Comparison of ENCODE assay signal across 17 cellular contexts in the genomic region with DNA sequence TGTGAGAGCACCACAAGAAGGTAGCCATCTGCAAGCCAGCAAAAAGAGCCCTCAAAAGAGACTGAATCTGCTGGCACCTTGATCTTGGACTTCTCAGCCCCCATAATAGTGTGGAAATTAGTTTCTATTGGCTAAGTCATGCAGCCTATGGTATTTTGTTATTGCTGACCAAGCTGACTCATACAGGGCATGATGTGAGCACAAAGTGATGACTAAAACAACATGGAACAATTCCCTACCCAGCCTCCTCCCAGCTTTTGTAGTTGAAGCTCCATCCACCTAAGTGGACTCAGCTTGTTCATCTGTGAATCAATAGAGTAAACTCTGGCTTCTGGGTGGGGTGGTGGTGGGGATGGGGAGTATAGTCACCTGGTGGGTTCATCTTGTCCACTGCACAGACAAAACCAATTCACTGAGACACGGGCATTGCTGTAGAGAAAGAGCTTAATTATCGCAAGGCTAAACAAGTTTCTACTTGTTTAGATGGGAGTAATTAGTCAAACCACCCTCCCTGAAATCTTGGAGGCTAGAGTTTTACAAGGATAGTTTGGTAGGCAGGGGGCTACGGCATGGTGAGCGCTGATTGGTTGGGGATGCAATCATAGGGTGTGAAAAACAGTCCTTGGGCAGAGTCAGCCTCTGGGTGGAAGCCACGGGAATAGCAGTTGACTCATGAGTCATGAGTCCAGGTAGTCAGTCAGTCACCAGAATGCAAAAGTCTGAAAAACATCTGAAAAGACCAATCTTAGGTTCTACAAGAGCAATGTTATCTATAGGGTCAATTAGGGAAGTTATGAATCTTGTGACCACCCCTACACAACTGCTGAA.
DNase-seq lines count a peak whose midpoint lies in the region; ATAC-seq and TF ChIP-seq lines count a peak whose summit lies in the region.
"Had no signal": no experiment of that assay in that cellular context is flagged by ENCODE, and none has a peak within 500 bp of the region (broad histone marks: within the 10 kb centered on the region; RNA-seq: fewer than 3 reads in every experiment).

No MANE protein-coding gene starts in this region.

- H3K27me3 Mint-ChIP-seq in activated T-cell treated with anti-CD3 and anti-CD28 coated beads, Interleukin-2, amount 50 U/mL, for 4 hours (ENCODE audit: low read depth): peaks cover 3% of the 10 kb centered on the region
- no peaks in the 10 kb centered on the region for H3K27me3 Mint-ChIP-seq in endothelial cell (ENCODE audit: unreplicated experiment)

- intact Hi-C loops in psoas muscle (cut with DNase I): no loop called here

- no peak for TF ChIP-seq CTCF in epithelial cell of esophagus (IDR thresholded peaks at IDR 0.05; ENCODE audit: insufficient read depth, low read depth, low read length, missing control alignments)
- no peak for TF ChIP-seq CTCF in psoas muscle (IDR thresholded peaks at IDR 0.05)
- TF ChIP-seq CTCF in endothelial cell (IDR thresholded peaks at IDR 0.05; ENCODE audit: unreplicated experiment): no peak

- ATAC-seq in psoas muscle (peak; percentile 67 to 92 (median 88)), HG03520 (IDR thresholded peaks at IDR 0.05; ENCODE audit: unreplicated experiment) (no peak)
- ATAC-seq in activated T-cell treated with anti-CD3 and anti-CD28 coated beads, Interleukin-2, amount 50 U/mL, for 4 hours: no peak
- ATAC-seq: activated CD4-positive, alpha-beta T cell treated with anti-CD3 and anti-CD28 coated beads for 36 hours; CD8-positive, alpha-beta T cell had no signal

- no peaks in the 10 kb centered on the region for H3K9me3 Mint-ChIP-seq in activated T-cell treated with anti-CD3 and anti-CD28 coated beads, Interleukin-2, amount 50 U/mL, for 4 hours
- no peaks in the 10 kb centered on the region for H3K9me3 Mint-ChIP-seq in endothelial cell (ENCODE audit: unreplicated experiment)
- H3K9me3 Mint-ChIP-seq: activated naive CD8-positive, alpha-beta T cell treated with anti-CD3 and anti-CD28 coated beads for 36 hours; CD8-positive, alpha-beta T cell; T-helper 1 cell treated with Interleukin-12 subunit alpha and Interleukin-12 subunit beta and Interleukin-4 antibody, amounts not matched to agents 30 μg/mL and 1 μg/mL, for 36 hours had no signal

- DNase-seq in GM04504 (ENCODE audit: low read depth) (peak; percentile 10), NCI-H446 treated with DMSO at 0.1 percent for 48 hours (lab: John Stamatoyannopoulos, UW) (peak; percentile 98), epithelial cell of esophagus (ENCODE audit: low read depth) (peak; percentile 84), psoas muscle (no peak), endothelial cell (ENCODE audit: low spot score) (no peak), substantia nigra (lab: John Stamatoyannopoulos, UW) (no peak)
- DNase-seq in activated T-cell treated with anti-CD3 and anti-CD28 coated beads, Interleukin-2, amount 50 U/mL, for 4 hours: no peak
- DNase-seq: activated CD4-positive, alpha-beta T cell treated with anti-CD3 and anti-CD28 coated beads for 36 hours; activated naive CD8-positive, alpha-beta T cell treated with anti-CD3 and anti-CD28 coated beads for 36 hours; CD8-positive, alpha-beta T cell; GDM1; stomach had no signal

- no peaks in the 10 kb centered on the region for H3K27me3 ChIP-seq in psoas muscle (ENCODE audit: insufficient read depth in 3 of 3, low read length in 2 of 3)
- H3K27me3 ChIP-seq: esophagus muscularis mucosa, stomach had no signal

- H3K4me3 ChIP-seq in epithelial cell of esophagus (ENCODE audit: low read length) (no peak overlapping the region), psoas muscle (no peak overlapping the region)
- H3K4me3 ChIP-seq: esophagus muscularis mucosa, smooth muscle cell, stomach had no signal

- H3K4me1 ChIP-seq in psoas muscle: peaks cover 8% of the 10 kb centered on the region
- H3K4me1 ChIP-seq: stomach had no signal

- H3K4me3 Mint-ChIP-seq in activated T-cell treated with anti-CD3 and anti-CD28 coated beads, Interleukin-2, amount 50 U/mL, for 4 hours: no peak overlapping the region
- no peak overlapping the region for H3K4me3 Mint-ChIP-seq in endothelial cell (ENCODE audit: unreplicated experiment)
- H3K4me3 Mint-ChIP-seq: activated CD4-positive, alpha-beta T cell treated with anti-CD3 and anti-CD28 coated beads for 36 hours; activated naive CD8-positive, alpha-beta T cell treated with anti-CD3 and anti-CD28 coated beads for 36 hours; CD8-positive, alpha-beta T cell; memory B cell; T-helper 1 cell treated with Interleukin-12 subunit alpha and Interleukin-12 subunit beta and Interleukin-4 antibody, amounts not matched to agents 30 μg/mL and 1 μg/mL, for 36 hours had no signal

- WGBS in psoas muscle, 3 donors: 90 to 92% (median 91%) methylated on average over 5 of the region's 5 CpGs

- no peak overlapping the region for H3K27ac Mint-ChIP-seq in endothelial cell (ENCODE audit: unreplicated experiment)
- H3K27ac Mint-ChIP-seq: activated CD4-positive, alpha-beta T cell treated with anti-CD3 and anti-CD28 coated beads for 36 hours; activated naive CD8-positive, alpha-beta T cell treated with anti-CD3 and anti-CD28 coated beads for 36 hours; CD8-positive, alpha-beta T cell; memory B cell; T-helper 1 cell treated with Interleukin-12 subunit alpha and Interleukin-12 subunit beta and Interleukin-4 antibody, amounts not matched to agents 30 μg/mL and 1 μg/mL, for 36 hours had no signal

- no peaks in the 10 kb centered on the region for H3K9me3 ChIP-seq in psoas muscle
- H3K9me3 ChIP-seq: esophagus muscularis mucosa had no signal

- no peaks in the 10 kb centered on the region for H3K36me3 ChIP-seq in psoas muscle (ENCODE audit: insufficient read depth in 1 of 2, low read depth in 1 of 2)
- H3K36me3 ChIP-seq: esophagus muscularis mucosa, stomach had no signal

- H3K36me3 Mint-ChIP-seq in activated T-cell treated with anti-CD3 and anti-CD28 coated beads, Interleukin-2, amount 50 U/mL, for 4 hours (ENCODE audit: insufficient read depth): no peaks in the 10 kb centered on the region
- no peaks in the 10 kb centered on the region for H3K36me3 Mint-ChIP-seq in endothelial cell (ENCODE audit: low read depth, unreplicated experiment)
- H3K36me3 Mint-ChIP-seq: activated naive CD8-positive, alpha-beta T cell treated with anti-CD3 and anti-CD28 coated beads for 36 hours; CD8-positive, alpha-beta T cell; memory B cell had no signal

- H3K27ac ChIP-seq in psoas muscle: peak overlapping the region; percentile 51
- H3K27ac ChIP-seq in substantia nigra (ENCODE audit: low read depth, low read length, poor library complexity, severe bottlenecking): no peak overlapping the region
- H3K27ac ChIP-seq: esophagus muscularis mucosa, stomach had no signal

- H3K4me1 Mint-ChIP-seq in activated T-cell treated with anti-CD3 and anti-CD28 coated beads, Interleukin-2, amount 50 U/mL, for 4 hours (ENCODE audit: low read depth): no peaks in the 10 kb centered on the region
- no peaks in the 10 kb centered on the region for H3K4me1 Mint-ChIP-seq in endothelial cell (ENCODE audit: unreplicated experiment)
- H3K4me1 Mint-ChIP-seq: activated CD4-positive, alpha-beta T cell treated with anti-CD3 and anti-CD28 coated beads for 36 hours; activated naive CD8-positive, alpha-beta T cell treated with anti-CD3 and anti-CD28 coated beads for 36 hours; memory B cell had no signal

Comparison
In these comparisons a context has a peak if more than half of its experiments do, and no peak if none do; other contexts are left out.
1. DNase-seq: peak in GM04504 (single experiment), NCI-H446 treated with DMSO at 0.1 percent for 48 hours (single experiment) and epithelial cell of esophagus (single experiment); none in psoas muscle (0 of 2), activated T-cell treated with anti-CD3 and anti-CD28 coated beads, Interleukin-2, amount 50 U/mL, for 4 hours (single experiment), endothelial cell (single experiment) and substantia nigra (0 of 49).
2. ATAC-seq: peak in psoas muscle (4 of 4); none in activated T-cell treated with anti-CD3 and anti-CD28 coated beads, Interleukin-2, amount 50 U/mL, for 4 hours (0 of 2) and HG03520 (single experiment).